In genomic region chr12:28539691-28540323, GRCh38 we compare ENCODE assay signal across 14 cellular contexts.
A peak's percentile ranks its signal among the peaks of the same experiment; 100 is the strongest.
DNase-seq lines count a peak whose midpoint lies in the region; ATAC-seq, FAIRE-seq and TF ChIP-seq lines count a peak whose summit lies in the region.
"Had no signal": no experiment of that assay in that cellular context is flagged by ENCODE, and none has a peak within 500 bp of the region (broad histone marks: within the 10 kb centered on the region; RNA-seq: fewer than 3 reads in every experiment).

No MANE protein-coding gene starts in this region.

- H3K36me3 ChIP-seq in K562 (ENCODE audit: control insufficient read depth, insufficient read depth, low read length), result no peaks in the 10 kb centered on the region
- H3K36me3 ChIP-seq in small intestine (ENCODE audit: control insufficient read depth in 2 of 2, insufficient read depth in 2 of 2, low read length in 2 of 2), result no peaks in the 10 kb centered on the region
- H3K36me3 ChIP-seq: BE2C had no signal

- H3K27me3 Mint-ChIP-seq in endothelial cell (ENCODE audit: unreplicated experiment), result no peaks in the 10 kb centered on the region

- ATAC-seq in K562, result no peak
- ATAC-seq: CD8-positive, alpha-beta T cell had no signal

- no peaks in the 10 kb centered on the region for H3K9me1 ChIP-seq in K562 (ENCODE audit: control insufficient read depth, insufficient read depth, low read length)

- H3K36me3 Mint-ChIP-seq in endothelial cell (ENCODE audit: low read depth, unreplicated experiment), result no peaks in the 10 kb centered on the region

- no peak for TF ChIP-seq POLR2A in K562 (conservative IDR thresholded peaks at IDR 0.05)

- H2AFZ ChIP-seq in K562 (ENCODE audit: low read depth, low read length), result no peak overlapping the region

- TF ChIP-seq CTCF in K562 (IDR thresholded peaks at IDR 0.05 in 2 of 3, conservative IDR thresholded peaks at IDR 0.05 in 1 of 3; ENCODE audit: insufficient read depth in 2 of 3, low read depth in 1 of 3, low read length in 3 of 3) (no peak), foreskin fibroblast (IDR thresholded peaks at IDR 0.05; ENCODE audit: low read depth, low read length) (no peak), endothelial cell (IDR thresholded peaks at IDR 0.05; ENCODE audit: unreplicated experiment) (no peak)

- no TSS peak for BruUV-seq in K562 (replicated peaks; lab: Mats Ljungman, UMichigan)

- no peak for FAIRE-seq in K562 (lab: Jason Lieb, UNC)
- no peak for FAIRE-seq in small intestine (lab: Jason Lieb, UNC)
- FAIRE-seq: D721Med had no signal

- CTCF ChIA-PET in K562 (lab: Yijun Ruan, JAX; ENCODE audit: low intra/inter-chr PET ratio), result no interaction called here

- H3K4me2 ChIP-seq in K562 (ENCODE audit: insufficient read depth, low read length), result no peak overlapping the region

- H3K27ac ChIP-seq in K562 (ENCODE audit: extremely low read depth, low read depth, low read length) (no peak overlapping the region), small intestine (ENCODE audit: low read depth in 1 of 2, low read length in 1 of 2) (no peak overlapping the region)

- POLR2A ChIA-PET in K562 (lab: Yijun Ruan, JAX), result interaction anchor here (0.7 kb wide), 1 partner anchor 192 kb away, joined by 3 read pairs; no protein-coding TSS in a partner anchor

- H3K27ac Mint-ChIP-seq in endothelial cell (ENCODE audit: unreplicated experiment), result no peak overlapping the region
- H3K27ac Mint-ChIP-seq: CD8-positive, alpha-beta T cell had no signal

- peaks cover 0 to 8% of the 10 kb centered on the region in 2 experiments; a peak in 2 of 5 replicates for H3K4me1 ChIP-seq in K562 (replicated peaks in 1 of 2; ENCODE audit: control insufficient read depth in 2 of 2, insufficient read depth in 2 of 2, low read length in 2 of 2)
- H3K4me1 ChIP-seq in small intestine (ENCODE audit: control insufficient read depth in 2 of 2, insufficient read depth in 1 of 2, low read depth in 1 of 2, low read length in 1 of 2), result no peaks in the 10 kb centered on the region
- H3K4me1 ChIP-seq: BE2C had no signal

- no peak for TF ChIP-seq EP300 in K562 (IDR thresholded peaks at IDR 0.05; ENCODE audit: low read length)

- no peaks in the 10 kb centered on the region for H4K20me1 ChIP-seq in K562 (replicated peaks; ENCODE audit: control insufficient read depth, insufficient read depth, low read length)

- no peaks in the 10 kb centered on the region for H3K4me1 Mint-ChIP-seq in endothelial cell (ENCODE audit: unreplicated experiment)

- DNase-seq in ELR (ENCODE audit: low read depth), result peak; percentile 49
- DNase-seq in LHCN-M2 (ENCODE audit: low read depth), result peak; percentile 25
- no peak for DNase-seq in K562 (ENCODE audit: extremely low read depth in 1 of 4, low spot score in 3 of 4)
- peak; percentile 13 to 47 for DNase-seq in foreskin fibroblast
- DNase-seq in endothelial cell (ENCODE audit: low spot score), result no peak
- DNase-seq in effector CD4-positive, alpha-beta T cell, result no peak
- no peak for DNase-seq in HUDEP-2 (lab: John Stamatoyannopoulos, UW; ENCODE audit: unreplicated experiment in 76 of 76)
- no peak for DNase-seq in small intestine
- DNase-seq: BE2C; CD8-positive, alpha-beta T cell; KG1; NCI-H2029 treated with DMSO at 0.1 percent for 48 hours; SW 1271 had no signal

- H3K4me3 Mint-ChIP-seq in endothelial cell (ENCODE audit: unreplicated experiment), result no peak overlapping the region
- H3K4me3 Mint-ChIP-seq: CD8-positive, alpha-beta T cell had no signal

- no peaks in the 10 kb centered on the region for H3K79me2 ChIP-seq in K562 (ENCODE audit: control insufficient read depth, insufficient read depth, low read length)

- in situ Hi-C loops in K562 (cut with MboI), result no loop called here

- WGBS in K562 (ENCODE audit: insufficient coverage, low coverage, missing lambda C conversion rate), result 89% methylated on average over 4 of the region's 4 CpGs
- 92 to 94% (median 93%) methylated on average over 4 of the region's 4 CpGs for WGBS in small intestine, 3 donors

- H3K9me3 ChIP-seq in K562 (replicated peaks; ENCODE audit: control insufficient read depth, insufficient read depth, low read depth, low read length) (no peaks in the 10 kb centered on the region), small intestine (ENCODE audit: control insufficient read depth, low read depth) (no peaks in the 10 kb centered on the region)
- H3K9me3 ChIP-seq: BE2C had no signal

- H3K4me3 ChIP-seq in K562 (no peak overlapping the region), foreskin fibroblast (ENCODE audit: low read depth in 1 of 2, low read length in 2 of 2) (no peak overlapping the region), small intestine (ENCODE audit: low read depth in 1 of 2, low read length in 2 of 2) (no peak overlapping the region)

- no peaks in the 10 kb centered on the region for H3K9me3 Mint-ChIP-seq in endothelial cell (ENCODE audit: unreplicated experiment)
- H3K9me3 Mint-ChIP-seq: CD8-positive, alpha-beta T cell had no signal

- intact Hi-C loops in K562 (cut with micrococcal nuclease), result loop anchor here (5.0 kb wide), 1 partner anchor 348 kb away; the partner anchor contains the start of gene CCDC91

- H3K9ac ChIP-seq in K562 (ENCODE audit: insufficient read depth in 1 of 2, low read depth in 2 of 2, low read length in 2 of 2), result no peak overlapping the region

- no peak for TF ChIP-seq RAD21 in K562 (CRISPR knock-in tag; conservative IDR thresholded peaks at IDR 0.05 in 1 of 2, IDR thresholded peaks at IDR 0.05 in 1 of 2)

- H3K27me3 ChIP-seq in K562 (ENCODE audit: control insufficient read depth in 2 of 2, insufficient read depth in 2 of 2, low read length in 2 of 2) (no peaks in the 10 kb centered on the region), small intestine (ENCODE audit: control insufficient read depth in 2 of 2, insufficient read depth in 2 of 2, low read length in 2 of 2) (no peaks in the 10 kb centered on the region)
- H3K27me3 ChIP-seq: BE2C had no signal

TF ChIP-seq in K562, 482 proteins besides CTCF, POLR2A, EP300 and RAD21 (continues in another document):
- no peak for TF ChIP-seq ZNF318 (IDR thresholded peaks at IDR 0.05; ENCODE audit: borderline replicate concordance in 1 of 2, low read depth in 1 of 2)
- TF ChIP-seq ATF3 (IDR thresholded peaks at IDR 0.05), result peak; percentile 58; the same call in 1 of the 2 replicates
- TF ChIP-seq ATF3 (CRISPR knock-in tag; conservative IDR thresholded peaks at IDR 0.05), result no peak

Comparison
In these comparisons a context has a peak if more than half of its experiments do, and no peak if none do; other contexts are left out.
1. DNase-seq: peak in ELR (single experiment), LHCN-M2 (single experiment) and foreskin fibroblast (2 of 2); none in K562 (0 of 4), endothelial cell (single experiment), effector CD4-positive, alpha-beta T cell (single experiment), HUDEP-2 (0 of 76) and small intestine (single experiment).